Comparison of ENCODE assay signal across 9 cellular contexts in genomic region chr14:61320806-61321384, GRCh38. TPM values are rescaled to one million over a fixed set of nuclear protein-coding genes. Genes with fewer than 3 reads are reported as not detected.
DNase-seq lines count a peak whose midpoint lies in the region; ATAC-seq lines count a peak whose summit lies in the region.
"Had no signal": no experiment of that assay in that cellular context is flagged by ENCODE, and none has a peak within 500 bp of the region (broad histone marks: within the 10 kb centered on the region; RNA-seq: fewer than 3 reads in every experiment).

No MANE protein-coding gene starts in this region.

- no peaks in the 10 kb centered on the region for H3K9me3 ChIP-seq in HAP-1

- no peaks in the 10 kb centered on the region for H3K36me3 ChIP-seq in HAP-1 (replicated peaks)

- no peaks in the 10 kb centered on the region for H3K9me3 Mint-ChIP-seq in activated CD4-positive, alpha-beta memory T cell treated with anti-CD3 and anti-CD28 coated beads for 36 hours

- intact Hi-C loops in activated CD4-positive, alpha-beta memory T cell treated with anti-CD3 and anti-CD28 coated beads for 36 hours (cut with micrococcal nuclease): loop anchor here (2.0 kb wide), 1 partner anchor 24 kb away; no protein-coding TSS in a partner anchor
- intact Hi-C loops in left ventricle myocardium superior (cut with micrococcal nuclease): no loop called here

- no peak overlapping the region for H3K27ac Mint-ChIP-seq in activated CD4-positive, alpha-beta memory T cell treated with anti-CD3 and anti-CD28 coated beads for 36 hours

- peaks cover 18% of the 10 kb centered on the region for H3K4me1 Mint-ChIP-seq in activated CD4-positive, alpha-beta memory T cell treated with anti-CD3 and anti-CD28 coated beads for 36 hours (ENCODE audit: low read depth)

- DNase-seq in HAP-1 (ENCODE audit: low spot score in 2 of 2): no peak
- no peak for DNase-seq in activated CD4-positive, alpha-beta memory T cell treated with anti-CD3 and anti-CD28 coated beads for 36 hours
- DNase-seq in left ventricle myocardium superior: peak; percentile 38
- DNase-seq in COLO829 (ENCODE audit: low spot score): no peak
- no peak for DNase-seq in HUDEP-2 (lab: John Stamatoyannopoulos, UW; ENCODE audit: unreplicated experiment in 76 of 76)
- no peak for DNase-seq in NCI-H1436 treated with DMSO at 0.1 percent for 48 hours (lab: John Stamatoyannopoulos, UW)

- H3K4me3 ChIP-seq in HAP-1 (peak overlapping the region; percentile 31), skin epidermis (peak overlapping the region; percentile 56 to 88 (median 79))

- CTCF ChIA-PET in activated CD4-positive, alpha-beta memory T cell treated with anti-CD3 and anti-CD28 coated beads for 36 hours (lab: Charles Lee): interaction anchor here (0.6 to 1.8 kb wide), 12 partner anchors 10 to 157 kb away, joined by 3 to 7 read pairs (median 3); partner anchors contain the start of gene TMEM30B

- POLR2A ChIA-PET in activated CD4-positive, alpha-beta memory T cell treated with anti-CD3 and anti-CD28 coated beads for 36 hours (lab: Charles Lee): interaction anchor here (1.0 to 5.2 kb wide), 8 partner anchors 12 to 374 kb away, joined by 3 to 67 read pairs (median 8); partner anchors contain the start of gene HIF1A

- H3K36me3 Mint-ChIP-seq in activated CD4-positive, alpha-beta memory T cell treated with anti-CD3 and anti-CD28 coated beads for 36 hours: peaks cover 30% of the 10 kb centered on the region

- peaks cover 3% of the 10 kb centered on the region; the same call in 1 of the 2 replicates for H3K4me1 ChIP-seq in HAP-1

- H3K27me3 ChIP-seq in HAP-1 (ENCODE audit: low read depth): peaks cover 28% of the 10 kb centered on the region

- in situ Hi-C loops in HAP-1 (cut with MboI; ENCODE audit: low sequenced_read_pairs): no loop called here

- peak overlapping the region; percentile 51 for H3K4me3 Mint-ChIP-seq in activated CD4-positive, alpha-beta memory T cell treated with anti-CD3 and anti-CD28 coated beads for 36 hours

- H3K27me3 Mint-ChIP-seq in activated CD4-positive, alpha-beta memory T cell treated with anti-CD3 and anti-CD28 coated beads for 36 hours: no peaks in the 10 kb centered on the region

- ATAC-seq in left ventricle myocardium superior: peak; percentile 39
- no peak for ATAC-seq in HG03175 (IDR thresholded peaks at IDR 0.05; ENCODE audit: unreplicated experiment)

- peak overlapping the region; percentile 62 to 98 (median 91) for H3K27ac ChIP-seq in skin epidermis

RNA-seq across cellular contexts. Expression of gene PRKCH, which starts 0.5 kb away (rescaled TPM):
- 100 to 1,000 TPM; 142 to 147 TPM for total RNA-seq in activated CD4-positive, alpha-beta memory T cell treated with anti-CD3 and anti-CD28 coated beads for 36 hours
- total RNA-seq in left ventricle myocardium superior: 15.9 TPM

RNA-seq across cellular contexts. Expression of gene TMEM30B, which starts 39.8 kb away (rescaled TPM):
- 1 to 10 TPM; 1.6 to 1.7 TPM for total RNA-seq in activated CD4-positive, alpha-beta memory T cell treated with anti-CD3 and anti-CD28 coated beads for 36 hours
- 0.42 TPM for total RNA-seq in left ventricle myocardium superior
- total RNA-seq: NCI-H460 had no signal
